Comparison of ENCODE assay signal across 1 cellular context in genomic region chr22:20096574-20097420, GRCh38.
TF ChIP-seq lines count a peak whose summit lies in the region.

No MANE protein-coding gene starts in this region.

TF ChIP-seq in K562, 482 proteins besides CTCF, POLR2A, EP300 and RAD21:
- 0 out of 2 replicates have a peak, but pooled peaks have one; percentile 22 for TF ChIP-seq POLR2G (IDR thresholded peaks at IDR 0.05; ENCODE audit: low read depth, low read length)
- TF ChIP-seq, protein P1, sequence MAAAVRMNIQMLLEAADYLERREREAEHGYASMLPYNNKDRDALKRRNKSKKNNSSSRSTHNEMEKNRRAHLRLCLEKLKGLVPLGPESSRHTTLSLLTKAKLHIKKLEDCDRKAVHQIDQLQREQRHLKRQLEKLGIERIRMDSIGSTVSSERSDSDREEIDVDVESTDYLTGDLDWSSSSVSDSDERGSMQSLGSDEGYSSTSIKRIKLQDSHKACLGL (CRISPR knock-in tag; IDR thresholded peaks at IDR 0.05; ENCODE audit: borderline replicate concordance, poor library complexity, severe bottlenecking), result no peak
- peak; percentile 11; the same call in 1 of the 2 replicates for TF ChIP-seq ZFX (CRISPR knock-in tag; IDR thresholded peaks at IDR 0.05)
- TF ChIP-seq BRD9 (IDR thresholded peaks at IDR 0.05; ENCODE audit: low read depth, partially characterized antibody), result peak; percentile 6
- no peak for TF ChIP-seq CBX5 (IDR thresholded peaks at IDR 0.05; ENCODE audit: borderline replicate concordance, low read depth)
- TF ChIP-seq POLR2H (tag; IDR thresholded peaks at IDR 0.05; ENCODE audit: low read depth), result peak; percentile 68
- TF ChIP-seq ATF1 (CRISPR knock-in tag; IDR thresholded peaks at IDR 0.05), result no peak
- no peak for TF ChIP-seq ATF1 (tag; IDR thresholded peaks at IDR 0.05)
- TF ChIP-seq GTF2E2 (tag; IDR thresholded peaks at IDR 0.05), result peak; percentile 77; the same call in 1 of the 2 replicates
- TF ChIP-seq CHCHD3 (CRISPR knock-in tag; IDR thresholded peaks at IDR 0.05), result 0 out of 2 replicates have a peak, but pooled peaks have one; percentile 77
- no peak for TF ChIP-seq NCOA1 (IDR thresholded peaks at IDR 0.05; ENCODE audit: low read depth)
- TF ChIP-seq PBX2 (CRISPR knock-in tag; IDR thresholded peaks at IDR 0.05; ENCODE audit: low read depth), result no peak
- no peak for TF ChIP-seq PBX2 (tag; conservative IDR thresholded peaks at IDR 0.05; ENCODE audit: low read depth)
- 0 out of 2 replicates have a peak, but pooled peaks have one; percentile 20 for TF ChIP-seq SUPT5H (IDR thresholded peaks at IDR 0.05)
- 0 out of 4 replicates have a peak, but pooled peaks of 1 of the 2 experiments have one; percentile 16 for TF ChIP-seq ARNT (IDR thresholded peaks at IDR 0.05)
- TF ChIP-seq CBX3 (IDR thresholded peaks at IDR 0.05; ENCODE audit: borderline replicate concordance in 1 of 2, low read length in 2 of 2), result peak in 1 of 2 experiments; percentile 17; a peak in 2 of 3 replicates
- no peak for TF ChIP-seq SIX5 (IDR thresholded peaks at IDR 0.05; ENCODE audit: borderline replicate concordance in 1 of 2, insufficient read depth in 1 of 2, low read depth in 1 of 2, low read length in 2 of 2)
- TF ChIP-seq HDAC6 (IDR thresholded peaks at IDR 0.05; ENCODE audit: low read depth, low read length), result no peak
- no peak for TF ChIP-seq RFX1 (IDR thresholded peaks at IDR 0.05)
- TF ChIP-seq HDAC1 (IDR thresholded peaks at IDR 0.05), result peak in 1 of 2 experiments; percentile 46; a peak in 1 of 4 replicates
- no peak; the same call in 1 of the 2 replicates for TF ChIP-seq SMARCA5 (IDR thresholded peaks at IDR 0.05)
- peak; percentile 28; the same call in 1 of the 2 replicates for TF ChIP-seq ZKSCAN3 (CRISPR knock-in tag; IDR thresholded peaks at IDR 0.05)
- TF ChIP-seq SMC3 (conservative IDR thresholded peaks at IDR 0.05; ENCODE audit: insufficient read depth, low read depth, low read length), result no peak
- TF ChIP-seq ATF2 (CRISPR knock-in tag; IDR thresholded peaks at IDR 0.05), result no peak
- TF ChIP-seq NFATC3 (IDR thresholded peaks at IDR 0.05), result 0 out of 2 replicates have a peak, but pooled peaks have one; percentile 13
- TF ChIP-seq POLR3A (IDR thresholded peaks at IDR 0.05; ENCODE audit: borderline replicate concordance, extremely low read depth, insufficient read depth, insufficient read length), result no peak
- TF ChIP-seq ZFP30 (CRISPR knock-in tag; IDR thresholded peaks at IDR 0.05; ENCODE audit: borderline replicate concordance), result peak; percentile 17; the same call in 1 of the 2 replicates
- no peak for TF ChIP-seq FOXJ3 (CRISPR knock-in tag; IDR thresholded peaks at IDR 0.05)
- TF ChIP-seq, protein P2, sequence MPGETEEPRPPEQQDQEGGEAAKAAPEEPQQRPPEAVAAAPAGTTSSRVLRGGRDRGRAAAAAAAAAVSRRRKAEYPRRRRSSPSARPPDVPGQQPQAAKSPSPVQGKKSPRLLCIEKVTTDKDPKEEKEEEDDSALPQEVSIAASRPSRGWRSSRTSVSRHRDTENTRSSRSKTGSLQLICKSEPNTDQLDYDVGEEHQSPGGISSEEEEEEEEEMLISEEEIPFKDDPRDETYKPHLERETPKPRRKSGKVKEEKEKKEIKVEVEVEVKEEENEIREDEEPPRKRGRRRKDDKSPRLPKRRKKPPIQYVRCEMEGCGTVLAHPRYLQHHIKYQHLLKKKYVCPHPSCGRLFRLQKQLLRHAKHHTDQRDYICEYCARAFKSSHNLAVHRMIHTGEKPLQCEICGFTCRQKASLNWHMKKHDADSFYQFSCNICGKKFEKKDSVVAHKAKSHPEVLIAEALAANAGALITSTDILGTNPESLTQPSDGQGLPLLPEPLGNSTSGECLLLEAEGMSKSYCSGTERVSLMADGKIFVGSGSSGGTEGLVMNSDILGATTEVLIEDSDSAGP (CRISPR knock-in tag; IDR thresholded peaks at IDR 0.05), result 0 out of 2 replicates have a peak, but pooled peaks have one; percentile 34
- 0 out of 2 replicates have a peak, but pooled peaks have one; percentile 29 for TF ChIP-seq ZNF311 (CRISPR knock-in tag; IDR thresholded peaks at IDR 0.05)
- no peak for TF ChIP-seq ZNF586 (CRISPR knock-in tag; conservative IDR thresholded peaks at IDR 0.05)
- no peak; the same call in 1 of the 2 replicates for TF ChIP-seq LEF1 (IDR thresholded peaks at IDR 0.05)
- TF ChIP-seq PYGO2 (tag; IDR thresholded peaks at IDR 0.05), result no peak
- 0 out of 2 replicates have a peak, but pooled peaks have one; percentile 38 for TF ChIP-seq THRB (CRISPR knock-in tag; conservative IDR thresholded peaks at IDR 0.05)
- 0 out of 4 replicates have a peak, but pooled peaks of 1 of the 2 experiments have one; percentile 39 for TF ChIP-seq SRF (CRISPR knock-in tag; IDR thresholded peaks at IDR 0.05)
- TF ChIP-seq CGGBP1 (CRISPR knock-in tag; IDR thresholded peaks at IDR 0.05), result 0 out of 2 replicates have a peak, but pooled peaks have one; percentile 60
- peak; percentile 42 for TF ChIP-seq ZNF280A (IDR thresholded peaks at IDR 0.05; ENCODE audit: low read depth, partially characterized antibody)
- TF ChIP-seq ZNF324 (CRISPR knock-in tag; IDR thresholded peaks at IDR 0.05), result peak; percentile 94
- 0 out of 2 replicates have a peak, but pooled peaks have one; percentile 19 for TF ChIP-seq RBFOX2 (IDR thresholded peaks at IDR 0.05; ENCODE audit: low read depth, low read length)
- no peak for TF ChIP-seq ZNF444 (CRISPR knock-in tag; IDR thresholded peaks at IDR 0.05)
- peak; percentile 35; the same call in 1 of the 2 replicates for TF ChIP-seq NCOA6 (IDR thresholded peaks at IDR 0.05)
- 0 out of 2 replicates have a peak, but pooled peaks have one; percentile 23 for TF ChIP-seq SP1 (CRISPR knock-in tag; IDR thresholded peaks at IDR 0.05)
- TF ChIP-seq, protein P3, sequence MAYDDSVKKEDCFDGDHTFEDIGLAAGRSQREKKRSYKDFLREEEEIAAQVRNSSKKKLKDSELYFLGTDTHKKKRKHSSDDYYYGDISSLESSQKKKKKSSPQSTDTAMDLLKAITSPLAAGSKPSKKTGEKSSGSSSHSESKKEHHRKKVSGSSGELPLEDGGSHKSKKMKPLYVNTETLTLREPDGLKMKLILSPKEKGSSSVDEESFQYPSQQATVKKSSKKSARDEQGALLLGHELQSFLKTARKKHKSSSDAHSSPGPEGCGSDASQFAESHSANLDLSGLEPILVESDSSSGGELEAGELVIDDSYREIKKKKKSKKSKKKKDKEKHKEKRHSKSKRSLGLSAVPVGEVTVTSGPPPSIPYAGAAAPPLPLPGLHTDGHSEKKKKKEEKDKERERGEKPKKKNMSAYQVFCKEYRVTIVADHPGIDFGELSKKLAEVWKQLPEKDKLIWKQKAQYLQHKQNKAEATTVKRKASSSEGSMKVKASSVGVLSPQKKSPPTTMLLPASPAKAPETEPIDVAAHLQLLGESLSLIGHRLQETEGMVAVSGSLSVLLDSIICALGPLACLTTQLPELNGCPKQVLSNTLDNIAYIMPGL (CRISPR knock-in tag; IDR thresholded peaks at IDR 0.05), result no peak
- TF ChIP-seq ZNF699 (CRISPR knock-in tag; IDR thresholded peaks at IDR 0.05; ENCODE audit: insufficient replicate concordance), result peak; percentile 35
- no peak for TF ChIP-seq GTF3C2 (IDR thresholded peaks at IDR 0.05; ENCODE audit: borderline replicate concordance, extremely low read depth, insufficient read length)
